ENCODE assay signal across 28 cellular contexts in the genomic region with DNA sequence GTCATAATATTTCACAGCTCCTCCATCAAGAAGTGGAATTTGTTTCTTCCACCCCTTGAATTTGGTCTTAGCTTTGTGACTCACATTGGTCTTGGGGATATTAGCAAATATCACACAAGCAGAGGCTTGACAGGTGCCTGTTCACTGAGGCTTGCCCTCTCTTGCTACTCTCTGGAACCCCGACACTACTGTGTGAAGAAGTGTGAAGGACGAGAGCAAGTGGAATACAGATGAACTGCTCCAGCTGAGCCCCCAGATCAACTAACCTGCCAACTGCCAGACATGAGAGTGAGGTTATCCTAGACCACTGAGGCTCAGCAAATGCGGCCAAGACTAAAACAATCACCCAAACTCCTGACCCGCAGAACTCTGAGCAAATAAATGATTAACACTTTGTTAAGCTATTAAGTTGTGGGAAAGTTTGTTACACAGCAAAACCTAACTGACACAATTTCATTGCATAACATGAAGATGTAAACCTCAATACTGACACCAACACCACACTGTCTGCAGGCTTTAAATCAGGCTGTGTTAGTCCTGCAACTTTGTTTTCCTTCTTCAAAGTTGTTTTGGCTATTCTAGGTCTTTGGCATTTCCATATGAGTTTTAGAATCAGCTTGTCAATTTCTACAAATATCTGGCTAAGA.
"Had no signal": no experiment of that assay in that cellular context is flagged by ENCODE, and none has a peak within 500 bp of the region (broad histone marks: within the 10 kb centered on the region; RNA-seq: fewer than 3 reads in every experiment).

No MANE protein-coding gene starts in this region.

- H3K36me3 ChIP-seq: brain microvascular endothelial cell, esophagus muscularis mucosa, heart right ventricle, left lung, neutrophil, sigmoid colon, stomach, thyroid gland, upper lobe of left lung, vagina had no signal

- H3K27ac Mint-ChIP-seq: activated naive CD4-positive, alpha-beta T cell treated with anti-CD3 and anti-CD28 coated beads, Interleukin-2, amount 10 ng/mL, durations not matched to agents 7 days and 5 days; activated naive CD8-positive, alpha-beta T cell treated with anti-CD3 and anti-CD28 coated beads, Interleukin-2, amount 10 ng/mL, durations not matched to agents 7 days and 5 days; activated T-helper 1 cell treated with anti-CD3 and anti-CD28 coated beads, Interleukin-12 subunit alpha, Interleukin-12 subunit beta, Interleukin-2, Interleukin-4 antibody, amounts not matched to agents 30 ng/mL and 10 ng/mL and 1 ng/mL, durations not matched to agents 14 hours and 24 hours and 36 hours; endodermal cell; nephron progenitor cell; stimulated activated naive B cell treated with anti-CD40 and anti-IgM and Interleukin-4, amounts not matched to agents 10 μg/mL and 1 μg/mL and 100 μg/mL, for 72 hours had no signal

- H3K4me1 ChIP-seq: left lung, thyroid gland, upper lobe of left lung had no signal

- H3K9me3 ChIP-seq: esophagus muscularis mucosa, heart right ventricle, left lung, mucosa of descending colon, neutrophil, sigmoid colon, stomach, thyroid gland, upper lobe of left lung, vagina had no signal

- ATAC-seq: activated CD4-positive, CD25-positive, alpha-beta regulatory T cell treated with anti-CD3 and anti-CD28 coated beads, Interleukin-2, amount 50 U/mL, for 24 hours; foreskin keratinocyte; heart right ventricle; left lung; mucosa of descending colon; stimulated activated naive B cell treated with anti-CD40 and anti-IgM and Interleukin-4, amounts not matched to agents 10 μg/mL and 1 μg/mL and 100 μg/mL, for 72 hours had no signal

- H3K27ac ChIP-seq: brain microvascular endothelial cell, esophagus muscularis mucosa, foreskin keratinocyte, heart right ventricle, left lung, neutrophil, stomach, thyroid gland, upper lobe of left lung, vagina, VCaP had no signal

- DNase-seq: activated CD4-positive, alpha-beta T cell treated with anti-CD3 and anti-CD28 coated beads for 48 hours; activated CD4-positive, alpha-beta T cell treated with anti-CD3 and anti-CD28 coated beads, Interleukin-2, amount 50 U/mL, for 48 hours; activated CD8-positive, alpha-beta memory T cell treated with anti-CD3 and anti-CD28 coated beads for 24 hours; activated gamma-delta T cell; activated naive CD4-positive, alpha-beta T cell treated with anti-CD3 and anti-CD28 coated beads, Interleukin-2, amount 10 ng/mL, durations not matched to agents 7 days and 5 days; activated naive CD8-positive, alpha-beta T cell treated with anti-CD3 and anti-CD28 coated beads, Interleukin-2, amount 10 ng/mL, durations not matched to agents 7 days and 5 days; brain microvascular endothelial cell; central memory CD4-positive, alpha-beta T cell; endodermal cell; foreskin keratinocyte; heart right ventricle; left lung; mucosa of descending colon; nephron progenitor cell; retina; sigmoid colon; stimulated activated CD4-positive, alpha-beta T cell treated with anti-CD3 and anti-CD28 coated beads, Interleukin-1b, Interleukin-23, amount 100 ng/mL, for 48 hours; stimulated activated naive B cell treated with anti-CD40 and anti-IgM and Interleukin-4, amounts not matched to agents 10 μg/mL and 1 μg/mL and 100 μg/mL, for 72 hours; stomach; thyroid gland; upper lobe of left lung had no signal

- H3K36me3 Mint-ChIP-seq: activated naive CD4-positive, alpha-beta T cell treated with anti-CD3 and anti-CD28 coated beads, Interleukin-2, amount 10 ng/mL, durations not matched to agents 7 days and 5 days; activated naive CD8-positive, alpha-beta T cell treated with anti-CD3 and anti-CD28 coated beads, Interleukin-2, amount 10 ng/mL, durations not matched to agents 7 days and 5 days; stimulated activated naive B cell treated with anti-CD40 and anti-IgM and Interleukin-4, amounts not matched to agents 10 μg/mL and 1 μg/mL and 100 μg/mL, for 72 hours had no signal

- H3K4me1 Mint-ChIP-seq: activated naive CD4-positive, alpha-beta T cell treated with anti-CD3 and anti-CD28 coated beads, Interleukin-2, amount 10 ng/mL, durations not matched to agents 7 days and 5 days; activated naive CD8-positive, alpha-beta T cell treated with anti-CD3 and anti-CD28 coated beads, Interleukin-2, amount 10 ng/mL, durations not matched to agents 7 days and 5 days; stimulated activated naive B cell treated with anti-CD40 and anti-IgM and Interleukin-4, amounts not matched to agents 10 μg/mL and 1 μg/mL and 100 μg/mL, for 72 hours had no signal

- H3K9me3 Mint-ChIP-seq: activated naive CD4-positive, alpha-beta T cell treated with anti-CD3 and anti-CD28 coated beads, Interleukin-2, amount 10 ng/mL, durations not matched to agents 7 days and 5 days; activated naive CD8-positive, alpha-beta T cell treated with anti-CD3 and anti-CD28 coated beads, Interleukin-2, amount 10 ng/mL, durations not matched to agents 7 days and 5 days; activated T-helper 1 cell treated with anti-CD3 and anti-CD28 coated beads, Interleukin-12 subunit alpha, Interleukin-12 subunit beta, Interleukin-2, Interleukin-4 antibody, amounts not matched to agents 30 ng/mL and 10 ng/mL and 1 ng/mL, durations not matched to agents 14 hours and 24 hours and 36 hours; endodermal cell; nephron progenitor cell; stimulated activated naive B cell treated with anti-CD40 and anti-IgM and Interleukin-4, amounts not matched to agents 10 μg/mL and 1 μg/mL and 100 μg/mL, for 72 hours had no signal

- H3K27me3 ChIP-seq: brain microvascular endothelial cell, esophagus muscularis mucosa, foreskin keratinocyte, heart right ventricle, left lung, neutrophil, sigmoid colon, stomach, thyroid gland, upper lobe of left lung, vagina had no signal

- H3K27me3 Mint-ChIP-seq: stimulated activated naive B cell treated with anti-CD40 and anti-IgM and Interleukin-4, amounts not matched to agents 10 μg/mL and 1 μg/mL and 100 μg/mL, for 72 hours had no signal

- H3K4me3 Mint-ChIP-seq: activated naive CD4-positive, alpha-beta T cell treated with anti-CD3 and anti-CD28 coated beads, Interleukin-2, amount 10 ng/mL, durations not matched to agents 7 days and 5 days; activated naive CD8-positive, alpha-beta T cell treated with anti-CD3 and anti-CD28 coated beads, Interleukin-2, amount 10 ng/mL, durations not matched to agents 7 days and 5 days; activated T-helper 1 cell treated with anti-CD3 and anti-CD28 coated beads, Interleukin-12 subunit alpha, Interleukin-12 subunit beta, Interleukin-2, Interleukin-4 antibody, amounts not matched to agents 30 ng/mL and 10 ng/mL and 1 ng/mL, durations not matched to agents 14 hours and 24 hours and 36 hours; endodermal cell; nephron progenitor cell; stimulated activated naive B cell treated with anti-CD40 and anti-IgM and Interleukin-4, amounts not matched to agents 10 μg/mL and 1 μg/mL and 100 μg/mL, for 72 hours had no signal

- H3K4me3 ChIP-seq: esophagus muscularis mucosa, heart right ventricle, left lung, mucosa of descending colon, sigmoid colon, smooth muscle cell, stomach, thyroid gland, upper lobe of left lung, vagina had no signal
